In genomic region chr4:13988347-13989265, GRCh38 we compare ENCODE assay signal across 12 cellular contexts.
DNase-seq lines count a peak whose midpoint lies in the region; ATAC-seq, FAIRE-seq and TF ChIP-seq lines count a peak whose summit lies in the region.
"Had no signal": no experiment of that assay in that cellular context is flagged by ENCODE, and none has a peak within 500 bp of the region (broad histone marks: within the 10 kb centered on the region; RNA-seq: fewer than 3 reads in every experiment).

No MANE protein-coding gene starts in this region.

- H3K9ac ChIP-seq in keratinocyte (ENCODE audit: control insufficient read depth, extremely low read depth, insufficient read depth, low read length): no peak overlapping the region

- TF ChIP-seq CTCF in cardiac fibroblast (IDR thresholded peaks at IDR 0.05; ENCODE audit: low read depth, low read length) (no peak), keratinocyte (optimal IDR thresholded peaks at IDR 0.05 in 1 of 3, IDR thresholded peaks at IDR 0.05 in 1 of 3, conservative IDR thresholded peaks at IDR 0.05 in 1 of 3; ENCODE audit: extremely low read depth in 1 of 3, insufficient read depth in 2 of 3, low read length in 3 of 3) (no peak), thyroid gland (IDR thresholded peaks at IDR 0.05) (no peak)

- no peaks in the 10 kb centered on the region for H3K79me2 ChIP-seq in keratinocyte (ENCODE audit: control insufficient read depth, insufficient read depth, low read length)

- intact Hi-C loops in thyroid gland (cut with DNase I): no loop called here

- H3K4me2 ChIP-seq in keratinocyte (ENCODE audit: control insufficient read depth, extremely low read depth, insufficient read depth, low read depth, low read length): peak overlapping the region; percentile 37

- WGBS in thyroid gland, 2 donors: 78 to 80% methylated on average over 10 of the region's 10 CpGs

- H3K27ac ChIP-seq in keratinocyte (ENCODE audit: control insufficient read depth, insufficient read depth, low read length) (peak overlapping the region; percentile 51), thyroid gland (no peak overlapping the region)

- H3K36me3 ChIP-seq in keratinocyte (ENCODE audit: control insufficient read depth in 2 of 2, extremely low read depth in 1 of 2, insufficient read depth in 2 of 2, low read length in 2 of 2) (no peaks in the 10 kb centered on the region), thyroid gland (no peaks in the 10 kb centered on the region)

- DNase-seq in HTR-8/SVneo (ENCODE audit: insufficient read length, low spot score) (peak; percentile 35), cardiac fibroblast (ENCODE audit: low read depth in 2 of 2) (peak; percentile 96 to 99), keratinocyte (ENCODE audit: low read depth, low spot score) (peak; percentile 36), thyroid gland (peak; percentile 2 to 6), RKO (ENCODE audit: low spot score) (no peak), NCI-H510A treated with DMSO at 0.1 percent for 48 hours (lab: John Stamatoyannopoulos, UW) (no peak)
- DNase-seq in stimulated activated naive CD4-positive, alpha-beta T cell treated with Interleukin-2 at 50 U/mL for 16 hours (lab: John Stamatoyannopoulos, UW): no peak
- DNase-seq: activated CD4-positive, CD25-positive, alpha-beta regulatory T cell; kidney; NCI-H69; stimulated activated CD4-positive, alpha-beta T cell treated with anti-CD3 and anti-CD28 coated beads, Interleukin-1b, Interleukin-23, amount 100 ng/mL, for 48 hours had no signal

- peaks cover 15% of the 10 kb centered on the region for H3K27me3 ChIP-seq in keratinocyte (ENCODE audit: control insufficient read depth, extremely low read depth, insufficient read depth, low read length)
- H3K27me3 ChIP-seq in thyroid gland: no peaks in the 10 kb centered on the region

- FAIRE-seq in HTR-8/SVneo (lab: Jason Lieb, UNC) (no peak), keratinocyte (lab: Jason Lieb, UNC) (peak; percentile 75)
- FAIRE-seq: kidney had no signal

- peaks cover 23% of the 10 kb centered on the region for H3K4me1 ChIP-seq in keratinocyte (ENCODE audit: control insufficient read depth, extremely low read depth, insufficient read depth, low read length)
- no peaks in the 10 kb centered on the region for H3K4me1 ChIP-seq in thyroid gland

- no peak overlapping the region for H3K4me3 ChIP-seq in cardiac fibroblast (replicated peaks in 1 of 2; ENCODE audit: low read depth in 2 of 2, low read length in 2 of 2)
- H3K4me3 ChIP-seq in keratinocyte (ENCODE audit: control insufficient read depth in 2 of 3, extremely low read depth in 1 of 3, insufficient read depth in 2 of 3, low read depth in 1 of 3, low read length in 3 of 3): no peak overlapping the region
- H3K4me3 ChIP-seq in thyroid gland (replicated peaks in 1 of 3): no peak overlapping the region

- H3K9me3 ChIP-seq in keratinocyte (ENCODE audit: control insufficient read depth, low read depth, low read length) (no peaks in the 10 kb centered on the region), thyroid gland (no peaks in the 10 kb centered on the region)

- H2AFZ ChIP-seq in keratinocyte (ENCODE audit: control insufficient read depth, low read length): no peak overlapping the region

- no peak for TF ChIP-seq POLR2A in thyroid gland (IDR thresholded peaks at IDR 0.05)

- H4K20me1 ChIP-seq in keratinocyte (ENCODE audit: control insufficient read depth, extremely low read depth, insufficient read depth, low read length): no peaks in the 10 kb centered on the region

- no peaks in the 10 kb centered on the region for H3K9me1 ChIP-seq in keratinocyte (ENCODE audit: control insufficient read depth, extremely low read depth, insufficient read depth, low read length)

- dilution Hi-C loops in keratinocyte (cut with MboI; ENCODE audit: extremely low pct_ligation_motif_present, low sequenced_read_pairs): no loop called here

- ATAC-seq in HG03469 (IDR thresholded peaks at IDR 0.05; ENCODE audit: unreplicated experiment): no peak

Comparison
In these comparisons a context has a peak if more than half of its experiments do, and no peak if none do; other contexts are left out.
1. DNase-seq: peak in HTR-8/SVneo (single experiment), cardiac fibroblast (2 of 2), keratinocyte (single experiment) and thyroid gland (2 of 2); none in RKO (single experiment), NCI-H510A treated with DMSO at 0.1 percent for 48 hours (single experiment) and stimulated activated naive CD4-positive, alpha-beta T cell treated with Interleukin-2 at 50 U/mL for 16 hours (single experiment).